ENCODE assay signal across 21 cellular contexts in the genomic region with DNA sequence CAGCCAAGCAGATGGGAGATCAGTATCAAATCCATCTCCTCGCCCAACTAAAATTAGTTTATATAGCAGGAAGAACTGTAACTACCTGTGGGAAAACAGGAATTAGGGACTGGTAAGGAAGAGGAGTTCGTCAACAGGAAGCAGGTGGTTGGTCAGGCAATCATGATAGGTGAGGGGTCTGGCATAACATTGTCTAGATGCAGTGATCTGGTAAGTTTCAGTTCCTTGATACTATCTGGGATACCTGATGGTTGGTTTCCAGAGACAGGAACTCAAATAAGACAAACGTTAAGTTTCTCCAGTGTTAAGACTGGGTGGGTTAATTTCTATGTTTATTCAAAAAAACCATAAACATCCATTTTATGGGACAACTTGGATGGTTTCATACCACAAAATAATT.
"Had no signal": no experiment of that assay in that cellular context is flagged by ENCODE, and none has a peak within 500 bp of the region (broad histone marks: within the 10 kb centered on the region; RNA-seq: fewer than 3 reads in every experiment).

No MANE protein-coding gene starts in this region.

- FAIRE-seq: islet of Langerhans had no signal

- H3K4me1 ChIP-seq: colonic mucosa, esophagus muscularis mucosa, gastrocnemius medialis, heart right ventricle, neural progenitor cell, suprapubic skin, thyroid gland, uterus had no signal

- H3K9me3 ChIP-seq: colonic mucosa, esophagus muscularis mucosa, gastrocnemius medialis, ovary, suprapubic skin, thyroid gland had no signal

- DNase-seq: colonic mucosa; effector CD4-positive, alpha-beta T cell; gastrocnemius medialis; heart right ventricle; hypothalamus; kidney glomerular epithelial cell; mammary epithelial cell; nucleus accumbens; ovary; right cardiac atrium; small intestine; stimulated activated CD4-positive, alpha-beta T cell treated with anti-CD3 and anti-CD28 coated beads, Interleukin-12 subunit alpha, Interleukin-12 subunit beta, amount 100 ng/mL, for 4 hours; stimulated activated naive CD4-positive, alpha-beta T cell treated with Interleukin-2 at 50 U/mL for 16 hours; thyroid gland; uterus had no signal

- ATAC-seq: gastrocnemius medialis; heart right ventricle; natural killer cell treated with Interleukin-12 subunit alpha and Interleukin-12 subunit beta and Interleukin-15 and Interleukin-18, amount 100 ng/mL, for 72 hours; right cardiac atrium had no signal

- H3K4me3 ChIP-seq: colonic mucosa, esophagus muscularis mucosa, gastrocnemius medialis, heart right ventricle, neural progenitor cell, ovary, suprapubic skin, thyroid gland, uterus had no signal

- H3K4me2 ChIP-seq: neural progenitor cell had no signal

- H3K36me3 ChIP-seq: colonic mucosa, neural progenitor cell, ovary, suprapubic skin, thyroid gland, uterus had no signal

- H3K27me3 ChIP-seq: colonic mucosa, esophagus muscularis mucosa, gastrocnemius medialis, heart right ventricle, neural progenitor cell, ovary, suprapubic skin, thyroid gland, uterus had no signal

- H3K27ac ChIP-seq: colonic mucosa, epithelial cell of prostate, esophagus muscularis mucosa, gastrocnemius medialis, heart right ventricle, neural progenitor cell, ovary, suprapubic skin, thyroid gland, uterus had no signal
